10 cellular contexts compared by ENCODE assay signal in the genomic region with DNA sequence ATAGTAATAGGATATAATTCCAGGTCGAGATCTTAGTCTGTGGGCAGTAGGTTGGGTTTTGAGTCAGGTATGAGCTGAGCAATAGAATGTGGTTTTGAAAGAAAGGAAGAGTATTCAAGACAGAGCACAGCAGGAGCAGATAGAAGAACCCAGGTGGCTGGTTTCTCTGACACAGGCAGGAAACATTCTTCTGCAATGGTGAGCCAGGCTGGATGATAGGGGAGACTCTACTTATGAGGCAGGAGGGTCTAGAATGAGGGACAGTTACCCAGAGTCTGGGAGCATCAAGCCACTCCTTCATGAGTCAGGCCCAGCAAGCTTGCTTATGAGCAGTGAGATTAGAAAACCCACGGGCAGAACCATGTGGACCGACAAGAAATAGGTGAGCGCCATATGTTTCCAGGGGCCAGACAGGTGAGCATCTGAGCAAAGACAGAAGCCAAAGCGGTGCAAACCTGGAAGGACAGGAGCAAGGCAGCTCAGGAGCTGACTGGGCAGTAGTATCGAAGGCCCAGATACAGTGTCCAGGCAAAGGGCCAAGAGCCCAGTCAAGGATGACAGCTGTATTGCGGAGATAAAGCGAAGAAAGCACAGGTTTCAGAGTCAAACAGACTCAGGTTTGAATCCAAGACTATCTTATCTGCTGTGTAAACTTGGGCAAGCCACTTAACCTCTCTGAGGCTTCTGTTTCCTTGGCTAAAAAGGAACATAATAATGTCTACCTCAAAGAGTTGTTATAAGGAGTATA. TPM values are rescaled to one million over a fixed set of nuclear protein-coding genes. Genes with fewer than 3 reads are reported as not detected.
DNase-seq lines count a peak whose midpoint lies in the region; ATAC-seq, FAIRE-seq and TF ChIP-seq lines count a peak whose summit lies in the region.
"Had no signal": no experiment of that assay in that cellular context is flagged by ENCODE, and none has a peak within 500 bp of the region (broad histone marks: within the 10 kb centered on the region; RNA-seq: fewer than 3 reads in every experiment).

No MANE protein-coding gene starts in this region.

- intact Hi-C loops in adrenal gland (cut with DNase I) = no loop called here

- 65 to 81% (median 70%) methylated on average over 8 of the region's 8 CpGs for WGBS in adrenal gland, 4 donors

- H3K36me3 ChIP-seq in adrenal gland (replicated peaks in 1 of 2) = no peaks in the 10 kb centered on the region
- H3K36me3 ChIP-seq in neutrophil = no peaks in the 10 kb centered on the region

- TF ChIP-seq POLR2A in GM12891 (IDR thresholded peaks at IDR 0.05; ENCODE audit: low read depth, low read length) (no peak), NB4 (IDR thresholded peaks at IDR 0.05; ENCODE audit: extremely low read depth, insufficient read length) (no peak), adrenal gland (IDR thresholded peaks at IDR 0.05) (no peak)

- ATAC-seq in HG03175 (IDR thresholded peaks at IDR 0.05; ENCODE audit: unreplicated experiment) = no peak
- ATAC-seq: Panc1 had no signal

- H3K4me3 ChIP-seq in NB4 (ENCODE audit: low read depth, low read length) (no peak overlapping the region), adrenal gland (no peak overlapping the region), neutrophil (ENCODE audit: low read depth in 1 of 2, low read length in 1 of 2) (peak overlapping the region in 1 of 2 experiments; percentile 43)

- H3K27me3 ChIP-seq in adrenal gland (no peaks in the 10 kb centered on the region), neutrophil (no peaks in the 10 kb centered on the region)

- H3K4me1 ChIP-seq in adrenal gland (replicated peaks in 1 of 2) = peaks cover 0 to 6% of the 10 kb centered on the region in 2 donors
- H3K4me1 ChIP-seq in neutrophil (ENCODE audit: control insufficient read depth in 1 of 2, insufficient read depth in 1 of 2, low read depth in 1 of 2, low read length in 1 of 2) = peaks cover 93 to 100% of the 10 kb centered on the region in 2 experiments

- H3K9me3 ChIP-seq in adrenal gland (replicated peaks in 1 of 3) (no peaks in the 10 kb centered on the region), neutrophil (no peaks in the 10 kb centered on the region)

- DNase-seq in GM12891 (ENCODE audit: insufficient read length, low spot score) (no peak), NB4 (ENCODE audit: low read depth) (peak; percentile 44), adrenal gland (peak; percentile 39 to 82 (median 54)), NCI-H82 (lab: John Stamatoyannopoulos, UW) (no peak), NK-92 (lab: John Stamatoyannopoulos, UW; ENCODE audit: unreplicated experiment) (no peak)
- DNase-seq: NCI-H446; stimulated activated CD4-positive, alpha-beta T cell treated with anti-CD3 and anti-CD28 coated beads, Interleukin-4, amount 100 ng/mL, for 4 hours had no signal

- peak; percentile 84 for FAIRE-seq in GM12891 (lab: Jason Lieb, UNC)

- H3K27ac ChIP-seq in adrenal gland (no peak overlapping the region), neutrophil (peak overlapping the region; percentile 99)

- TF ChIP-seq CTCF in NB4 (IDR thresholded peaks at IDR 0.05; ENCODE audit: low read depth, low read length) (no peak), adrenal gland (IDR thresholded peaks at IDR 0.05) (no peak), neutrophil (IDR thresholded peaks at IDR 0.05) (no peak)

TF ChIP-seq in GM12891, 5 proteins besides CTCF, POLR2A, EP300 and RAD21:
- TF ChIP-seq POLR2AphosphoS5 (IDR thresholded peaks at IDR 0.05; ENCODE audit: low read depth, low read length) (no peak), SPI1 (IDR thresholded peaks at IDR 0.05; ENCODE audit: low read depth, low read length) (0 out of 2 replicates have a peak, but pooled peaks have one; percentile 32)
TF ChIP-seq in GM12891: peak in this region for 1.

RNA-seq across cellular contexts. Expression of a gene that starts 22.5 kb away (rescaled TPM):
- polyA plus RNA-seq in GM12891 (2012; ENCODE audit: low read depth, missing spikeins) = 7.6 TPM
- total RNA-seq in adrenal gland = 100 to 1,000 TPM in 5 of 8 donors, 10 to 100 TPM in 3; 84.1 to 196 (median 118) TPM
- 10 to 100 TPM; 11.3 to 97.8 (median 15.2) TPM for polyA plus RNA-seq in adrenal gland

Comparison
In these comparisons a context has a peak if more than half of its experiments do, and no peak if none do; other contexts are left out.
1. DNase-seq: peak in NB4 (single experiment) and adrenal gland (7 of 7); none in GM12891 (single experiment), NCI-H82 (single experiment) and NK-92 (single experiment).